ENCODE assay signal across 29 cellular contexts in genomic region chr5:145441228-145441627, GRCh38.
DNase-seq lines count a peak whose midpoint lies in the region; ATAC-seq and TF ChIP-seq lines count a peak whose summit lies in the region.
"Had no signal": no experiment of that assay in that cellular context is flagged by ENCODE, and none has a peak within 500 bp of the region (broad histone marks: within the 10 kb centered on the region; RNA-seq: fewer than 3 reads in every experiment).

No MANE protein-coding gene starts in this region.

- no peaks in the 10 kb centered on the region for H3K36me3 ChIP-seq in SK-N-SH (replicated peaks in 1 of 2; ENCODE audit: control insufficient read depth in 1 of 2, insufficient read depth in 2 of 2, low read length in 1 of 2)
- H3K36me3 ChIP-seq in prostate gland: no peaks in the 10 kb centered on the region
- H3K36me3 ChIP-seq: BE2C; BLaER1; BLaER1 treated with 17β-estradiol and CSF1 and Interleukin-3, amounts not matched to agents 10 nM and 100 nM had no signal

- H3K9me3 ChIP-seq in SK-N-SH: no peaks in the 10 kb centered on the region
- H3K9me3 ChIP-seq in prostate gland: no peaks in the 10 kb centered on the region
- H3K9me3 ChIP-seq: BE2C, BLaER1, Caco-2 had no signal

- TF ChIP-seq POLR2A in prostate gland (IDR thresholded peaks at IDR 0.05): no peak

- H3K4me2 ChIP-seq in SK-N-SH: no peak overlapping the region
- H3K4me2 ChIP-seq: A549; BLaER1; BLaER1 treated with 17β-estradiol and CSF1 and Interleukin-3, amounts not matched to agents 10 nM and 100 nM had no signal

- TF ChIP-seq CTCF in SK-N-SH (IDR thresholded peaks at IDR 0.05) (no peak), prostate gland (IDR thresholded peaks at IDR 0.05) (no peak)

- DNase-seq in SK-N-SH (no peak), SK-N-DZ (ENCODE audit: low spot score) (peak; percentile 65), prostate gland (ENCODE audit: low spot score) (no peak)
- DNase-seq: 8988T; ACHN; AML-193; BE2C; C1 segment of cervical spinal cord; Caco-2; Calu3; CD4-positive, alpha-beta memory T cell; CD4-positive, alpha-beta T cell; CD4-positive, CD25-positive, alpha-beta regulatory T cell; CD8-positive, alpha-beta memory T cell; CD8-positive, alpha-beta T cell; COR-L47; DMS 273 treated with DMSO at 0.1 percent for 48 hours; DMS153; DMS53; DMS79; DMS79 treated with DMSO at 0.1 percent for 48 hours; DND-41; EL had no signal

- no peaks in the 10 kb centered on the region for H3K79me2 ChIP-seq in SK-N-SH (ENCODE audit: insufficient read depth)

- no peak for TF ChIP-seq RAD21 in SK-N-SH (IDR thresholded peaks at IDR 0.05; ENCODE audit: low read length)

- H3K4me1 ChIP-seq in SK-N-SH (ENCODE audit: control insufficient read depth in 1 of 2, insufficient read depth in 2 of 2, low read depth in 1 of 2, low read length in 1 of 2): no peaks in the 10 kb centered on the region; a peak in 1 of 4 replicates
- H3K4me1 ChIP-seq in prostate gland (replicated peaks): no peaks in the 10 kb centered on the region
- H3K4me1 ChIP-seq: A549; BE2C; BLaER1; BLaER1 treated with 17β-estradiol and CSF1 and Interleukin-3, amounts not matched to agents 10 nM and 100 nM; Caco-2 had no signal

- ATAC-seq in SK-N-SH treated with all-trans-retinoic acid at 6 μM for 48 hours: no peak
- ATAC-seq: A549; CD8-positive, alpha-beta T cell had no signal

- TF ChIP-seq EP300 in SK-N-SH (IDR thresholded peaks at IDR 0.05; ENCODE audit: borderline replicate concordance in 1 of 2, low read depth in 1 of 2, low read length in 1 of 2): no peak

- POLR2A ChIA-PET in SK-N-SH (lab: Yijun Ruan, JAX): no interaction called here

- H3K27ac ChIP-seq in SK-N-SH (ENCODE audit: low read depth in 2 of 2, low read length in 1 of 2) (no peak overlapping the region), prostate gland (no peak overlapping the region)
- H3K27ac ChIP-seq: 22Rv1; A549; BLaER1; BLaER1 treated with 17β-estradiol and CSF1 and Interleukin-3, amounts not matched to agents 10 nM and 100 nM; C4-2B had no signal

- H3K27me3 ChIP-seq in SK-N-SH (ENCODE audit: insufficient read depth) (no peaks in the 10 kb centered on the region), prostate gland (replicated peaks; ENCODE audit: insufficient read depth) (no peaks in the 10 kb centered on the region)
- H3K27me3 ChIP-seq: BE2C; BLaER1; BLaER1 treated with 17β-estradiol and CSF1 and Interleukin-3, amounts not matched to agents 10 nM and 100 nM had no signal

- CTCF ChIA-PET in SK-N-SH (lab: Yijun Ruan, JAX): no interaction called here

- H3K9ac ChIP-seq in SK-N-SH: no peak overlapping the region
- H3K9ac ChIP-seq: BLaER1; BLaER1 treated with 17β-estradiol and CSF1 and Interleukin-3, amounts not matched to agents 10 nM and 100 nM had no signal

- no peak overlapping the region for H2AFZ ChIP-seq in SK-N-SH (ENCODE audit: low read depth)

- intact Hi-C loops in prostate gland (cut with DNase I): no loop called here

- no peaks in the 10 kb centered on the region for H3F3A ChIP-seq in SK-N-SH (replicated peaks; ENCODE audit: insufficient read depth)

- no peaks in the 10 kb centered on the region for H4K20me1 ChIP-seq in SK-N-SH (ENCODE audit: insufficient read depth)
- H4K20me1 ChIP-seq: BLaER1; BLaER1 treated with 17β-estradiol and CSF1 and Interleukin-3, amounts not matched to agents 10 nM and 100 nM had no signal

- H3K9me2 ChIP-seq in SK-N-SH: no peaks in the 10 kb centered on the region

- no peak overlapping the region for H3K4me3 ChIP-seq in SK-N-SH (ENCODE audit: low read depth in 2 of 2, low read length in 1 of 2)
- no peak overlapping the region for H3K4me3 ChIP-seq in prostate gland
- H3K4me3 ChIP-seq: A549; BLaER1; BLaER1 treated with 17β-estradiol and CSF1 and Interleukin-3, amounts not matched to agents 10 nM and 100 nM had no signal

TF ChIP-seq in SK-N-SH, 30 proteins besides CTCF, POLR2A, EP300 and RAD21:
- TF ChIP-seq GATA2 (CRISPR knock-in tag; IDR thresholded peaks at IDR 0.05) (peak; percentile 49; the same call in 1 of the 2 replicates), TEAD4 (IDR thresholded peaks at IDR 0.05; ENCODE audit: borderline replicate concordance, insufficient read depth) (no peak)
- TF ChIP-seq, protein P1, sequence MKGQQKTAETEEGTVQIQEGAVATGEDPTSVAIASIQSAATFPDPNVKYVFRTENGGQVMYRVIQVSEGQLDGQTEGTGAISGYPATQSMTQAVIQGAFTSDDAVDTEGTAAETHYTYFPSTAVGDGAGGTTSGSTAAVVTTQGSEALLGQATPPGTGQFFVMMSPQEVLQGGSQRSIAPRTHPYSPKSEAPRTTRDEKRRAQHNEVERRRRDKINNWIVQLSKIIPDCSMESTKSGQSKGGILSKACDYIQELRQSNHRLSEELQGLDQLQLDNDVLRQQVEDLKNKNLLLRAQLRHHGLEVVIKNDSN (IDR thresholded peaks at IDR 0.05; ENCODE audit: borderline replicate concordance, low read depth): no peak

TF ChIP-seq in SK-N-SH treated with all-trans-retinoic acid at 6 μM for 48 hours, 23 proteins besides CTCF, POLR2A, EP300 and RAD21:
- no peak for TF ChIP-seq CSDC2 (CRISPR knock-in tag; IDR thresholded peaks at IDR 0.05)
- TF ChIP-seq ZNF70 (CRISPR knock-in tag; IDR thresholded peaks at IDR 0.05): no peak
- TF ChIP-seq ZNF8 (CRISPR knock-in tag; IDR thresholded peaks at IDR 0.05): no peak
- no peak for TF ChIP-seq OSR1 (CRISPR knock-in tag; IDR thresholded peaks at IDR 0.05)
- TF ChIP-seq PPARA (CRISPR knock-in tag; IDR thresholded peaks at IDR 0.05; ENCODE audit: borderline replicate concordance): no peak
- TF ChIP-seq ZFP3 (CRISPR knock-in tag; IDR thresholded peaks at IDR 0.05): no peak
- TF ChIP-seq SNAI2 (CRISPR knock-in tag; IDR thresholded peaks at IDR 0.05): no peak
- no peak for TF ChIP-seq ZNF565 (CRISPR knock-in tag; conservative IDR thresholded peaks at IDR 0.05; ENCODE audit: low read depth)
- no peak for TF ChIP-seq PATZ1 (CRISPR knock-in tag; IDR thresholded peaks at IDR 0.05; ENCODE audit: borderline replicate concordance)
- TF ChIP-seq CSRNP3 (CRISPR knock-in tag; IDR thresholded peaks at IDR 0.05): no peak
- TF ChIP-seq TSHZ2 (CRISPR knock-in tag; IDR thresholded peaks at IDR 0.05): no peak
- TF ChIP-seq ARNTL (CRISPR knock-in tag; IDR thresholded peaks at IDR 0.05; ENCODE audit: borderline replicate concordance, low read depth): no peak
- TF ChIP-seq ZFP30 (CRISPR knock-in tag; IDR thresholded peaks at IDR 0.05): no peak
- no peak for TF ChIP-seq RARB (CRISPR knock-in tag; IDR thresholded peaks at IDR 0.05)
- TF ChIP-seq TCF4 (CRISPR knock-in tag; IDR thresholded peaks at IDR 0.05; ENCODE audit: borderline replicate concordance): no peak
- no peak for TF ChIP-seq TOX (CRISPR knock-in tag; IDR thresholded peaks at IDR 0.05; ENCODE audit: borderline replicate concordance)
